Comparison of ENCODE assay signal across 8 cellular contexts in genomic region chr1:201085902-201086735, GRCh38. TPM values are rescaled to one million over a fixed set of nuclear protein-coding genes. Genes with fewer than 3 reads are reported as not detected.
DNase-seq lines count a peak whose midpoint lies in the region; ATAC-seq, FAIRE-seq and TF ChIP-seq lines count a peak whose summit lies in the region.

No MANE protein-coding gene starts in this region.

- peak; percentile 48 for DNase-seq in EL
- DNase-seq in T-helper 17 cell: no peak
- peak; percentile 62 for DNase-seq in cerebellar cortex (ENCODE audit: low spot score)
- peak; percentile 36 for DNase-seq in HepG2 (ENCODE audit: low spot score)

- H4K20me1 ChIP-seq in KMS-11 (ENCODE audit: insufficient read depth): no peaks in the 10 kb centered on the region
- no peaks in the 10 kb centered on the region for H4K20me1 ChIP-seq in HepG2 (ENCODE audit: insufficient read depth, low read length)

- no TSS peak for BruUV-seq in HepG2 (replicated peaks; lab: Mats Ljungman, UMichigan)

- H3K9me3 Mint-ChIP-seq in stimulated activated memory B cell treated with anti-CD40 and anti-IgM and Interleukin-4, amounts not matched to agents 10 μg/mL and 1 μg/mL and 100 μg/mL, for 72 hours: no peaks in the 10 kb centered on the region

- peak; percentile 55 for FAIRE-seq in HepG2 (lab: Jason Lieb, UNC)

- H3K4me1 Mint-ChIP-seq in T-helper 17 cell: peaks cover 7% of the 10 kb centered on the region
- H3K4me1 Mint-ChIP-seq in stimulated activated memory B cell treated with anti-CD40 and anti-IgM and Interleukin-4, amounts not matched to agents 10 μg/mL and 1 μg/mL and 100 μg/mL, for 72 hours: no peaks in the 10 kb centered on the region

- in situ Hi-C loops in HepG2 (cut with HindIII; ENCODE audit: extremely low pct_ligation_motif_present, low pct_unique_long_range_greater_than_20kb): no loop called here

- H3K79me2 ChIP-seq in KMS-11 (ENCODE audit: insufficient read depth, low read depth) (no peaks in the 10 kb centered on the region), HepG2 (ENCODE audit: insufficient read depth, low read length) (no peaks in the 10 kb centered on the region)

- H3K27ac ChIP-seq in KMS-11 (no peak overlapping the region), HepG2 (ENCODE audit: extremely low read length, insufficient read depth, low read length) (no peak overlapping the region)

- H2AFZ ChIP-seq in KMS-11 (ENCODE audit: low read depth) (no peak overlapping the region), HepG2 (ENCODE audit: low read length) (no peak overlapping the region)

- H3K9me3 ChIP-seq in T-helper 17 cell (ENCODE audit: control insufficient read depth, low read length, poor library complexity, severe bottlenecking) (no peaks in the 10 kb centered on the region), HepG2 (ENCODE audit: low read length) (no peaks in the 10 kb centered on the region)

- no peak overlapping the region for H3K4me3 Mint-ChIP-seq in T-helper 17 cell
- no peak overlapping the region for H3K4me3 Mint-ChIP-seq in stimulated activated memory B cell treated with anti-CD40 and anti-IgM and Interleukin-4, amounts not matched to agents 10 μg/mL and 1 μg/mL and 100 μg/mL, for 72 hours

- no peak for TF ChIP-seq POLR2A in HepG2 (IDR thresholded peaks at IDR 0.05; ENCODE audit: insufficient read depth in 1 of 2, low read depth in 2 of 2, low read length in 2 of 2)

- H3K4me2 ChIP-seq in KMS-11 (no peak overlapping the region), HepG2 (ENCODE audit: low read depth, low read length) (no peak overlapping the region)

- H3K4me1 ChIP-seq in KMS-11 (ENCODE audit: low read depth, poor library complexity, severe bottlenecking) (no peaks in the 10 kb centered on the region), HepG2 (ENCODE audit: insufficient read depth, low read length) (no peaks in the 10 kb centered on the region)

- TF ChIP-seq CTCF in KMS-11 (conservative IDR thresholded peaks at IDR 0.05; ENCODE audit: low read depth, low read length) (peak; percentile 68), HepG2 (CRISPR knock-in tag; IDR thresholded peaks at IDR 0.05) (peak; percentile 74)

- no peaks in the 10 kb centered on the region for H3K27me3 ChIP-seq in KMS-11 (ENCODE audit: insufficient read depth, low read depth)
- H3K27me3 ChIP-seq in HepG2 (ENCODE audit: control insufficient read depth in 1 of 2, insufficient read depth in 2 of 2, low read length in 2 of 2): peaks cover 5 to 31% of the 10 kb centered on the region in 2 experiments

- peak; percentile 49; the same call in 1 of the 2 replicates for TF ChIP-seq RAD21 in HepG2 (CRISPR knock-in tag; IDR thresholded peaks at IDR 0.05)

- peak overlapping the region; percentile 49 for H3K27ac Mint-ChIP-seq in T-helper 17 cell
- no peak overlapping the region for H3K27ac Mint-ChIP-seq in stimulated activated memory B cell treated with anti-CD40 and anti-IgM and Interleukin-4, amounts not matched to agents 10 μg/mL and 1 μg/mL and 100 μg/mL, for 72 hours

- POLR2A ChIA-PET in HepG2 (lab: Yijun Ruan, JAX): no interaction called here

- H3K36me3 ChIP-seq in KMS-11 (ENCODE audit: insufficient read depth) (no peaks in the 10 kb centered on the region), HepG2 (replicated peaks in 1 of 2; ENCODE audit: control insufficient read depth in 1 of 2, insufficient read depth in 2 of 2, low read length in 2 of 2) (no peaks in the 10 kb centered on the region)

- peaks cover 29% of the 10 kb centered on the region for H3K27me3 Mint-ChIP-seq in T-helper 17 cell
- peaks cover 44% of the 10 kb centered on the region for H3K27me3 Mint-ChIP-seq in stimulated activated memory B cell treated with anti-CD40 and anti-IgM and Interleukin-4, amounts not matched to agents 10 μg/mL and 1 μg/mL and 100 μg/mL, for 72 hours

- no peak overlapping the region for H3K4me3 ChIP-seq in KMS-11 (IDR thresholded peaks at IDR 0.05; ENCODE audit: insufficient read depth, low read depth, low read length)
- no peak overlapping the region for H3K4me3 ChIP-seq in HepG2 (replicated peaks in 1 of 3; ENCODE audit: insufficient read depth in 1 of 3, low read depth in 2 of 3, low read length in 3 of 3)

- CTCF ChIA-PET in HepG2 (lab: Yijun Ruan, JAX; ENCODE audit: low intra/inter-chr PET ratio, low total read pairs): interaction anchor here (1.1 to 2.0 kb wide), 3 partner anchors 28 to 137 kb away, joined by 3 to 24 read pairs (median 5); no protein-coding TSS in a partner anchor

- intact Hi-C loops in HepG2 (cut with micrococcal nuclease; ENCODE audit: unreplicated experiment): loop anchor here (1.0 to 2.0 kb wide), 2 partner anchors 28 to 137 kb away; no protein-coding TSS in a partner anchor

- ATAC-seq in T-helper 17 cell: peak; percentile 61
- ATAC-seq in HepG2: peak; percentile 97
- peak; percentile 63 for ATAC-seq in stimulated activated memory B cell treated with anti-CD40 and anti-IgM and Interleukin-4, amounts not matched to agents 10 μg/mL and 1 μg/mL and 100 μg/mL, for 72 hours
- ATAC-seq in GM19455 (IDR thresholded peaks at IDR 0.05; ENCODE audit: unreplicated experiment): no peak
- no peak for ATAC-seq in GM18502 (IDR thresholded peaks at IDR 0.05; ENCODE audit: poor library complexity, unreplicated experiment)

- TF ChIP-seq EP300 in HepG2 (IDR thresholded peaks at IDR 0.05; ENCODE audit: low read depth in 2 of 2, low read length in 2 of 2): no peak
- TF ChIP-seq EP300 in HepG2 (CRISPR knock-in tag; IDR thresholded peaks at IDR 0.05; ENCODE audit: borderline replicate concordance): no peak

- H3K9ac ChIP-seq in KMS-11: no peak overlapping the region
- H3K9ac ChIP-seq in HepG2 (ENCODE audit: insufficient read depth, low read depth, low read length): no peak overlapping the region

- WGBS in HepG2 (ENCODE audit: low lambda C conversion rate): 44% methylated on average over 10 of the region's 12 CpGs

- no peaks in the 10 kb centered on the region for H3K36me3 Mint-ChIP-seq in T-helper 17 cell (ENCODE audit: low read depth)
- no peaks in the 10 kb centered on the region for H3K36me3 Mint-ChIP-seq in stimulated activated memory B cell treated with anti-CD40 and anti-IgM and Interleukin-4, amounts not matched to agents 10 μg/mL and 1 μg/mL and 100 μg/mL, for 72 hours

TF ChIP-seq in HepG2, 621 proteins besides CTCF, POLR2A, EP300 and RAD21 (continues in another document):
- TF ChIP-seq SMC3 (IDR thresholded peaks at IDR 0.05; ENCODE audit: low read length): peak; percentile 60
- TF ChIP-seq KDM5A (IDR thresholded peaks at IDR 0.05; ENCODE audit: borderline replicate concordance, low read length): no peak

RNA-seq across cellular contexts. Expression of gene CACNA1S, which starts 26.1 kb away (rescaled TPM):
- total RNA-seq in T-helper 17 cell (not detected), HepG2 (2016; rRNA removed; fragmentation: Illumina TruSeq; extraction: Trizol) (not detected in 2 replicates)
- not detected in 2 replicates for total RNA-seq in HepG2 (2016; cell fraction: cytosol; rRNA removed; fragmentation: Illumina TruSeq; extraction: Trizol; ENCODE audit: low read depth)
- not detected in 2 replicates for total RNA-seq in HepG2 (2016; cell fraction: insoluble cytoplasmic fraction; rRNA removed; fragmentation: Illumina TruSeq; extraction: Trizol)
- total RNA-seq in HepG2 (2016; cell fraction: membrane; rRNA removed; fragmentation: Illumina TruSeq; extraction: Trizol): not detected in 2 replicates
- not detected in 2 replicates for total RNA-seq in HepG2 (2016; cell fraction: nucleus; rRNA removed; fragmentation: Illumina TruSeq; extraction: Trizol)
- polyA plus RNA-seq in HepG2 (2011; rRNA removed): not detected in 2 replicates
- not detected in 2 replicates for polyA plus RNA-seq in HepG2 (2011; cell fraction: cytosol; rRNA removed)
- not detected in 2 replicates for polyA plus RNA-seq in HepG2 (2011; cell fraction: nucleus; rRNA removed)
- not detected in 2 replicates for polyA plus RNA-seq in HepG2 (2012)
- polyA plus RNA-seq in HepG2 (2016; cell fraction: cytosol; fragmentation: Illumina TruSeq; extraction: Trizol; ENCODE audit: low read depth): not detected in 2 replicates
- polyA plus RNA-seq in HepG2 (2016; cell fraction: insoluble cytoplasmic fraction; fragmentation: Illumina TruSeq; extraction: Trizol; ENCODE audit: low read depth): not detected in 2 replicates
- polyA plus RNA-seq in HepG2 (2016; cell fraction: membrane; fragmentation: Illumina TruSeq; extraction: Trizol; ENCODE audit: low read depth): not detected in 2 replicates
- polyA plus RNA-seq in HepG2 (2016; cell fraction: nucleus; fragmentation: Illumina TruSeq; extraction: Trizol; ENCODE audit: insufficient read depth, low read depth): not detected in 2 replicates
- polyA minus RNA-seq in HepG2 (2011; rRNA and poly(A)+ RNA removed; ENCODE audit: low replicate concordance): 0.02 TPM in 1 of 2 replicates, not detected in the other
- not detected in 2 replicates for polyA minus RNA-seq in HepG2 (2011; cell fraction: cytosol; rRNA and poly(A)+ RNA removed)
- polyA minus RNA-seq in HepG2 (2011; cell fraction: nucleus; rRNA and poly(A)+ RNA removed): not detected in 2 replicates

RNA-seq across cellular contexts. Expression of gene ASCL5, which starts 40.9 kb away (rescaled TPM):
- under 1 TPM in 1 of 2 donors, not detected in 1; 0.27 TPM for total RNA-seq in T-helper 17 cell
- not detected in 2 replicates for total RNA-seq in HepG2 (2016; rRNA removed; fragmentation: Illumina TruSeq; extraction: Trizol)
- not detected in 2 replicates for total RNA-seq in HepG2 (2016; cell fraction: cytosol; rRNA removed; fragmentation: Illumina TruSeq; extraction: Trizol; ENCODE audit: low read depth)
- total RNA-seq in HepG2 (2016; cell fraction: insoluble cytoplasmic fraction; rRNA removed; fragmentation: Illumina TruSeq; extraction: Trizol): not detected in 2 replicates
- not detected in 2 replicates for total RNA-seq in HepG2 (2016; cell fraction: membrane; rRNA removed; fragmentation: Illumina TruSeq; extraction: Trizol)
- total RNA-seq in HepG2 (2016; cell fraction: nucleus; rRNA removed; fragmentation: Illumina TruSeq; extraction: Trizol): not detected in 2 replicates
- not detected in 2 replicates for polyA plus RNA-seq in HepG2 (2011; rRNA removed)
- polyA plus RNA-seq in HepG2 (2011; cell fraction: cytosol; rRNA removed): not detected in 2 replicates
- polyA plus RNA-seq in HepG2 (2011; cell fraction: nucleus; rRNA removed): 0.08 and 0.09 TPM in 2 replicates
- not detected in 2 replicates for polyA plus RNA-seq in HepG2 (2012)
- polyA plus RNA-seq in HepG2 (2016; cell fraction: cytosol; fragmentation: Illumina TruSeq; extraction: Trizol; ENCODE audit: low read depth): not detected in 2 replicates
- not detected in 2 replicates for polyA plus RNA-seq in HepG2 (2016; cell fraction: insoluble cytoplasmic fraction; fragmentation: Illumina TruSeq; extraction: Trizol; ENCODE audit: low read depth)
- not detected in 2 replicates for polyA plus RNA-seq in HepG2 (2016; cell fraction: membrane; fragmentation: Illumina TruSeq; extraction: Trizol; ENCODE audit: low read depth)
- polyA plus RNA-seq in HepG2 (2016; cell fraction: nucleus; fragmentation: Illumina TruSeq; extraction: Trizol; ENCODE audit: insufficient read depth, low read depth): not detected in 2 replicates
- not detected in 2 replicates for polyA minus RNA-seq in HepG2 (2011; rRNA and poly(A)+ RNA removed; ENCODE audit: low replicate concordance)
- not detected in 2 replicates for polyA minus RNA-seq in HepG2 (2011; cell fraction: cytosol; rRNA and poly(A)+ RNA removed)
- not detected in 2 replicates for polyA minus RNA-seq in HepG2 (2011; cell fraction: nucleus; rRNA and poly(A)+ RNA removed)

Comparison
In these comparisons a context has a peak if more than half of its experiments do, and no peak if none do; other contexts are left out.
1. DNase-seq: peak in EL (single experiment), cerebellar cortex (single experiment) and HepG2 (single experiment); none in T-helper 17 cell (0 of 3).
2. ATAC-seq: peak in T-helper 17 cell (single experiment), HepG2 (single experiment) and stimulated activated memory B cell treated with anti-CD40 and anti-IgM and Interleukin-4, amounts not matched to agents 10 μg/mL and 1 μg/mL and 100 μg/mL, for 72 hours (single experiment); none in GM19455 (single experiment) and GM18502 (single experiment).